1 cellular context compared by ENCODE assay signal in genomic region chr19:14495678-14496028, GRCh38.
TF ChIP-seq lines count a peak whose summit lies in the region.

No MANE protein-coding gene starts in this region.

TF ChIP-seq in HepG2, 621 proteins besides CTCF, POLR2A, EP300 and RAD21:
- TF ChIP-seq MXD1 (CRISPR knock-in tag; IDR thresholded peaks at IDR 0.05): 0 out of 2 replicates have a peak, but pooled peaks have one; percentile 1
- no peak for TF ChIP-seq ZNF274 (CRISPR knock-in tag; IDR thresholded peaks at IDR 0.05)
- peak; percentile 27; the same call in 1 of the 2 replicates for TF ChIP-seq ZNF768 (CRISPR knock-in tag; IDR thresholded peaks at IDR 0.05)
- no peak for TF ChIP-seq ZNF879 (CRISPR knock-in tag; IDR thresholded peaks at IDR 0.05)
- peak; percentile 19; the same call in 1 of the 2 replicates for TF ChIP-seq FOXC1 (CRISPR knock-in tag; IDR thresholded peaks at IDR 0.05; ENCODE audit: borderline replicate concordance)
- TF ChIP-seq ZFYVE20 (CRISPR knock-in tag; IDR thresholded peaks at IDR 0.05; ENCODE audit: borderline replicate concordance, low read depth): no peak
- TF ChIP-seq ETS1 (CRISPR knock-in tag; IDR thresholded peaks at IDR 0.05): peak; percentile 51; the same call in 1 of the 2 replicates
- TF ChIP-seq ARNTL (CRISPR knock-in tag; IDR thresholded peaks at IDR 0.05): no peak
- no peak for TF ChIP-seq ZBTB46 (CRISPR knock-in tag; IDR thresholded peaks at IDR 0.05; ENCODE audit: borderline replicate concordance)
- TF ChIP-seq TIGD3 (CRISPR knock-in tag; IDR thresholded peaks at IDR 0.05; ENCODE audit: borderline replicate concordance): no peak
- TF ChIP-seq ELF4 (CRISPR knock-in tag; IDR thresholded peaks at IDR 0.05; ENCODE audit: borderline replicate concordance): no peak
- TF ChIP-seq PATZ1 (CRISPR knock-in tag; IDR thresholded peaks at IDR 0.05): peak; percentile 37; the same call in 1 of the 2 replicates
- TF ChIP-seq ASH2L (IDR thresholded peaks at IDR 0.05; ENCODE audit: insufficient read length, low read depth, low read length): peak; percentile 8
- 0 out of 2 replicates have a peak, but pooled peaks have one; percentile 20 for TF ChIP-seq ZNF281 (CRISPR knock-in tag; IDR thresholded peaks at IDR 0.05; ENCODE audit: borderline replicate concordance)
- TF ChIP-seq ZNF576 (CRISPR knock-in tag; IDR thresholded peaks at IDR 0.05): no peak
